Comparison of ENCODE assay signal across 8 cellular contexts in the genomic region with DNA sequence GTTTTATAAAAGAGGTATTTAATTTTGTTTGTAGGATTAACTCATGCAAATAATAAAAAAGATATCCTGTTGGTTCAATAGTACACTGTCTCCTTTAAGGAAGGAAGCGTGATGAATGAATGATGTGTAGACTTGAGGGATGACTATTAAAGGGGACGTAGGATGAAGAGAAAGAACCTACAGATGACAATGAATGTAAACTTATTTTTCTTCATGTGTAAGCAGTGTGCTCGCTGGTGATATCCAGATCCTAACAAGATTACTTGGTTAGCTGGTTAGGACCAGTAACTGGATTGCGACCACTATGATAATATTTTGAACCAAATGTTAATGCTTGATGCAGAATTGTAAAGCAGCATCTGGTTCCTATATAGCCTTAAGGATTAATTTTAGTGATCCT. TPM values are rescaled to one million over a fixed set of nuclear protein-coding genes. Genes with fewer than 3 reads are reported as not detected.
DNase-seq lines count a peak whose midpoint lies in the region; ATAC-seq and TF ChIP-seq lines count a peak whose summit lies in the region.

No MANE protein-coding gene starts in this region.

- H3K27me3 ChIP-seq in CD4-positive, alpha-beta T cell (ENCODE audit: control insufficient read depth, insufficient read depth, low read length): no peaks in the 10 kb centered on the region
- no peaks in the 10 kb centered on the region for H3K27me3 ChIP-seq in MM.1S (replicated peaks; ENCODE audit: insufficient read depth, low read length)

- peaks cover 3% of the 10 kb centered on the region for H3F3A ChIP-seq in MM.1S (ENCODE audit: insufficient read depth, low read length)

- no peaks in the 10 kb centered on the region for H3K9me2 ChIP-seq in MM.1S (replicated peaks; ENCODE audit: insufficient read depth, low read length)

- peak overlapping the region; percentile 32 for H3K27ac ChIP-seq in CD4-positive, alpha-beta T cell (ENCODE audit: low read depth, low read length)
- peak overlapping the region; percentile 18; the same call in 1 of the 2 replicates for H3K27ac ChIP-seq in MM.1S (ENCODE audit: low read length)

- peak overlapping the region; percentile 90 for H3K4me3 ChIP-seq in MM.1S (ENCODE audit: low read length)

- peak overlapping the region; percentile 98 for H3K4me3 Mint-ChIP-seq in CD4-positive, alpha-beta T cell
- peak overlapping the region; percentile 91 for H3K4me3 Mint-ChIP-seq in central memory CD8-positive, alpha-beta T cell
- peak overlapping the region; percentile 100 for H3K4me3 Mint-ChIP-seq in natural killer cell

- peaks cover 64% of the 10 kb centered on the region for H3K4me1 Mint-ChIP-seq in CD4-positive, alpha-beta T cell (ENCODE audit: low read depth)
- H3K4me1 Mint-ChIP-seq in central memory CD8-positive, alpha-beta T cell: peaks cover 56% of the 10 kb centered on the region
- peaks cover 60 to 64% of the 10 kb centered on the region in 2 donors for H3K4me1 Mint-ChIP-seq in natural killer cell

- H3K4me2 ChIP-seq in MM.1S (ENCODE audit: low read depth, low read length): peak overlapping the region; percentile 82

- TF ChIP-seq CTCF in CD4-positive, alpha-beta T cell (IDR thresholded peaks at IDR 0.05): no peak
- TF ChIP-seq CTCF in MM.1S (IDR thresholded peaks at IDR 0.05; ENCODE audit: low read length): no peak
- no peak for TF ChIP-seq CTCF in natural killer cell (IDR thresholded peaks at IDR 0.05)

- H3K27me3 Mint-ChIP-seq in CD4-positive, alpha-beta T cell: no peaks in the 10 kb centered on the region
- H3K27me3 Mint-ChIP-seq in central memory CD8-positive, alpha-beta T cell: no peaks in the 10 kb centered on the region
- H3K27me3 Mint-ChIP-seq in natural killer cell (ENCODE audit: low read depth in 2 of 2): no peaks in the 10 kb centered on the region

- H3K79me2 ChIP-seq in MM.1S (ENCODE audit: low read length): peaks cover 52% of the 10 kb centered on the region

- intact Hi-C loops in CD4-positive, alpha-beta T cell (cut with DNase I, micrococcal nuclease): loop anchor here in 1 of 2 experiments (5.0 kb wide), 1 partner anchor 77 kb away; no protein-coding TSS in a partner anchor
- intact Hi-C loops in natural killer cell (cut with micrococcal nuclease): no loop called here

- H3K4me1 ChIP-seq in MM.1S (ENCODE audit: low read length): no peaks in the 10 kb centered on the region

- H4K20me1 ChIP-seq in MM.1S (ENCODE audit: insufficient read depth, low read length): peaks cover 4% of the 10 kb centered on the region; the same call in 1 of the 2 replicates

- ATAC-seq in CD4-positive, alpha-beta T cell (ENCODE audit: poor library complexity): no peak
- ATAC-seq in central memory CD8-positive, alpha-beta T cell (replicated peaks; ENCODE audit: extremely low read depth, poor library complexity, severe bottlenecking): no peak
- no peak for ATAC-seq in natural killer cell

- CTCF ChIA-PET in CD4-positive, alpha-beta T cell (lab: Charles Lee): interaction anchor here (0.9 to 1.9 kb wide), 6 partner anchors 16 to 167 kb away, joined by 3 to 10 read pairs (median 4); a partner anchor contains a TSS

- no peaks in the 10 kb centered on the region for H3K9me3 Mint-ChIP-seq in CD4-positive, alpha-beta T cell
- no peaks in the 10 kb centered on the region for H3K9me3 Mint-ChIP-seq in central memory CD8-positive, alpha-beta T cell
- H3K9me3 Mint-ChIP-seq in natural killer cell: no peaks in the 10 kb centered on the region

- peak overlapping the region; percentile 96 for H3K27ac Mint-ChIP-seq in CD4-positive, alpha-beta T cell
- peak overlapping the region; percentile 95 for H3K27ac Mint-ChIP-seq in central memory CD8-positive, alpha-beta T cell (ENCODE audit: low read depth)
- H3K27ac Mint-ChIP-seq in natural killer cell: peak overlapping the region; percentile 98 to 100

- H3K36me3 ChIP-seq in MM.1S (replicated peaks; ENCODE audit: insufficient read depth, low read length): no peaks in the 10 kb centered on the region; the same call in 1 of the 2 replicates

- H3K36me3 Mint-ChIP-seq in CD4-positive, alpha-beta T cell (ENCODE audit: low read depth): peaks cover 44% of the 10 kb centered on the region
- peaks cover 50% of the 10 kb centered on the region for H3K36me3 Mint-ChIP-seq in central memory CD8-positive, alpha-beta T cell (ENCODE audit: insufficient read depth)
- peaks cover 13% of the 10 kb centered on the region for H3K36me3 Mint-ChIP-seq in natural killer cell

- H3K9me3 ChIP-seq in CD4-positive, alpha-beta T cell (ENCODE audit: control insufficient read depth, low read length): no peaks in the 10 kb centered on the region
- no peaks in the 10 kb centered on the region for H3K9me3 ChIP-seq in MM.1S (replicated peaks; ENCODE audit: insufficient read depth, low read length)

- POLR2A ChIA-PET in CD4-positive, alpha-beta T cell (lab: Charles Lee): interaction anchor here (0.6 to 1.8 kb wide), 11 partner anchors 27 to 213 kb away, joined by 3 to 16 read pairs (median 4); no protein-coding TSS in a partner anchor

- peak overlapping the region; percentile 99; the same call in 1 of the 2 replicates for H3K9ac ChIP-seq in MM.1S (ENCODE audit: low read length)

- no peak for DNase-seq in CD4-positive, alpha-beta T cell
- no peak for DNase-seq in MM.1S
- DNase-seq in central memory CD8-positive, alpha-beta T cell (ENCODE audit: low spot score in 2 of 2): no peak
- no peak for DNase-seq in natural killer cell
- no peak for DNase-seq in HPDE6-E6E7 (ENCODE audit: extremely low spot score)
- DNase-seq in midbrain (lab: John Stamatoyannopoulos, UW): no peak
- DNase-seq in retina: no peak
- no peak for DNase-seq in HK-2 (ENCODE audit: unreplicated experiment)

- no peak overlapping the region for H2AFZ ChIP-seq in MM.1S (ENCODE audit: low read length)

RNA-seq across cellular contexts. Expression of a gene that starts 2.6 kb away (rescaled TPM):
- 10 to 100 TPM; 67.2 to 69.7 TPM for total RNA-seq in CD4-positive, alpha-beta T cell
- 100 to 1,000 TPM; 124 to 132 (median 128) TPM for total RNA-seq in natural killer cell

RNA-seq across cellular contexts. Expression of a gene that starts 42.9 kb away (rescaled TPM):
- total RNA-seq in CD4-positive, alpha-beta T cell: 10 to 100 TPM; 96.0 to 97.7 TPM
- 100 to 1,000 TPM; 120 to 126 (median 122) TPM for total RNA-seq in natural killer cell
